ENCODE assay signal across 18 cellular contexts in genomic region chr4:113541933-113542332, GRCh38.
A peak's percentile ranks its signal among the peaks of the same experiment; 100 is the strongest.
DNase-seq lines count a peak whose midpoint lies in the region; ATAC-seq and TF ChIP-seq lines count a peak whose summit lies in the region.
"Had no signal": no experiment of that assay in that cellular context is flagged by ENCODE, and none has a peak within 500 bp of the region (broad histone marks: within the 10 kb centered on the region; RNA-seq: fewer than 3 reads in every experiment).

No MANE protein-coding gene starts in this region.

- no peak overlapping the region for H2AFZ ChIP-seq in GM23248

- H3K27me3 ChIP-seq in heart left ventricle = no peaks in the 10 kb centered on the region
- H3K27me3 ChIP-seq in right atrium auricular region = no peaks in the 10 kb centered on the region
- H3K27me3 ChIP-seq in GM23248 (replicated peaks; ENCODE audit: insufficient read depth) = no peaks in the 10 kb centered on the region
- no peaks in the 10 kb centered on the region for H3K27me3 ChIP-seq in gastrocnemius medialis
- H3K27me3 ChIP-seq: BE2C, Peyer's patch had no signal

- H3K4me1 ChIP-seq in heart left ventricle = peaks cover 2 to 46% (median 31%) of the 10 kb centered on the region in 12 donors
- peaks cover 0 to 21% of the 10 kb centered on the region in 2 donors for H3K4me1 ChIP-seq in right atrium auricular region
- peaks cover 35% of the 10 kb centered on the region for H3K4me1 ChIP-seq in GM23248 (ENCODE audit: insufficient read depth)
- peaks cover 25 to 30% of the 10 kb centered on the region in 2 donors for H3K4me1 ChIP-seq in gastrocnemius medialis
- H3K4me1 ChIP-seq: BE2C had no signal

- H3K27ac ChIP-seq in heart left ventricle (peak overlapping the region in 11 of 12 donors; percentile 32 to 88 (median 76)), right atrium auricular region (peak overlapping the region in 1 of 2 donors; percentile 3), GM23248 (no peak overlapping the region), gastrocnemius medialis (peak overlapping the region; percentile 0 to 70 (median 42))
- H3K27ac ChIP-seq: Peyer's patch had no signal

- peaks cover 10% of the 10 kb centered on the region; the same call in 1 of the 2 replicates for H3K79me2 ChIP-seq in GM23248 (ENCODE audit: insufficient read depth)

- ATAC-seq in heart left ventricle = peak; percentile 62 to 72 (median 65)
- no peak for ATAC-seq in gastrocnemius medialis
- ATAC-seq: GM12878, K562 had no signal

- no peaks in the 10 kb centered on the region for H4K20me1 ChIP-seq in GM23248 (ENCODE audit: insufficient read depth)

- H3K4me3 ChIP-seq in heart left ventricle = no peak overlapping the region
- no peak overlapping the region for H3K4me3 ChIP-seq in right atrium auricular region
- H3K4me3 ChIP-seq in GM23248 = no peak overlapping the region
- H3K4me3 ChIP-seq in fibroblast of the aortic adventitia (ENCODE audit: low read depth, low read length) = no peak overlapping the region
- no peak overlapping the region for H3K4me3 ChIP-seq in gastrocnemius medialis
- H3K4me3 ChIP-seq: GM12878, K562, Peyer's patch had no signal

- peaks cover 0 to 6% (median 0%) of the 10 kb centered on the region in 9 donors for H3K36me3 ChIP-seq in heart left ventricle
- peaks cover 7% of the 10 kb centered on the region for H3K36me3 ChIP-seq in right atrium auricular region
- peaks cover 14% of the 10 kb centered on the region; the same call in 1 of the 2 replicates for H3K36me3 ChIP-seq in GM23248 (ENCODE audit: low read depth)
- peaks cover 0 to 5% of the 10 kb centered on the region in 2 donors for H3K36me3 ChIP-seq in gastrocnemius medialis
- H3K36me3 ChIP-seq: BE2C, Peyer's patch had no signal

- TF ChIP-seq CTCF in heart left ventricle (IDR thresholded peaks at IDR 0.05) (no peak), right atrium auricular region (IDR thresholded peaks at IDR 0.05) (no peak), fibroblast of the aortic adventitia (IDR thresholded peaks at IDR 0.05; ENCODE audit: insufficient read depth, low read length) (no peak), gastrocnemius medialis (IDR thresholded peaks at IDR 0.05 in 4 of 5, conservative IDR thresholded peaks at IDR 0.05 in 1 of 5) (no peak), GM20000 (IDR thresholded peaks at IDR 0.05; ENCODE audit: extremely low read depth, missing control alignments) (no peak)

- H3K9me3 ChIP-seq in heart left ventricle (no peaks in the 10 kb centered on the region), right atrium auricular region (no peaks in the 10 kb centered on the region), GM23248 (ENCODE audit: low read depth) (no peaks in the 10 kb centered on the region), gastrocnemius medialis (no peaks in the 10 kb centered on the region)
- H3K9me3 ChIP-seq: BE2C, Peyer's patch had no signal

- in situ Hi-C loops in GM23248 (cut with MboI) (loop anchor here (25.0 kb wide), 1 partner anchor 845 kb away; no protein-coding TSS in a partner anchor), gastrocnemius medialis (cut with MboI; ENCODE audit: low sequenced_read_pairs in 4 of 4) (loop anchor here (10.0 kb wide), 3 partner anchors 137 to 213 kb away; no protein-coding TSS in a partner anchor)

- peaks cover 49% of the 10 kb centered on the region for H3F3A ChIP-seq in GM23248 (ENCODE audit: insufficient read depth)

- H3K4me2 ChIP-seq in GM23248 (ENCODE audit: unreplicated experiment) = peak overlapping the region; percentile 1

- TF ChIP-seq POLR2A in heart left ventricle (IDR thresholded peaks at IDR 0.05) = no peak
- TF ChIP-seq POLR2A in gastrocnemius medialis (IDR thresholded peaks at IDR 0.05) = no peak

- intact Hi-C loops in heart left ventricle (cut with DNase I) = loop anchor here in 7 of 10 donors (2.0 to 10.0 kb wide), 6 partner anchors 73 to 363 kb away; no protein-coding TSS in a partner anchor
- intact Hi-C loops in gastrocnemius medialis (cut with DNase I; ENCODE audit: low total_unique reads) = loop anchor here (10.0 kb wide), 1 partner anchor 533 kb away; no protein-coding TSS in a partner anchor

- H3K9me2 ChIP-seq in GM23248 (ENCODE audit: insufficient read depth) = no peaks in the 10 kb centered on the region

- H3K9ac ChIP-seq in GM23248 = no peak overlapping the region

- no peak for DNase-seq in heart left ventricle
- DNase-seq in right atrium auricular region (ENCODE audit: low spot score) = no peak
- peak; percentile 23 for DNase-seq in GM23248
- DNase-seq in fibroblast of the aortic adventitia (ENCODE audit: low read depth) = peak; percentile 28
- no peak for DNase-seq in gastrocnemius medialis
- DNase-seq in GM20000 (ENCODE audit: low spot score) = no peak
- no peak for DNase-seq in NAMALWA (ENCODE audit: low spot score)
- DNase-seq: ACHN; BE2C; CD4-positive, alpha-beta T cell; MV-4-11; NCI-H1417 treated with DMSO at 0.1 percent for 48 hours; NCI-H2081; NCI-H774; Peyer's patch; SHP77 had no signal

Comparison
In these comparisons a context has a peak if more than half of its experiments do, and no peak if none do; other contexts are left out.
1. ATAC-seq: peak in heart left ventricle (4 of 4); none in gastrocnemius medialis (0 of 2).
2. DNase-seq: peak in GM23248 (single experiment) and fibroblast of the aortic adventitia (single experiment); none in heart left ventricle (0 of 5), right atrium auricular region (single experiment), gastrocnemius medialis (0 of 2), GM20000 (single experiment) and NAMALWA (single experiment).